In genomic region chr5:73857446-73857845, GRCh38 we compare ENCODE assay signal across 18 cellular contexts.
A peak's percentile ranks its signal among the peaks of the same experiment; 100 is the strongest.
DNase-seq lines count a peak whose midpoint lies in the region; TF ChIP-seq lines count a peak whose summit lies in the region.
"Had no signal": no experiment of that assay in that cellular context is flagged by ENCODE, and none has a peak within 500 bp of the region (broad histone marks: within the 10 kb centered on the region; RNA-seq: fewer than 3 reads in every experiment).

No MANE protein-coding gene starts in this region.

- intact Hi-C loops in breast epithelium (cut with DNase I; ENCODE audit: low total_unique reads): no loop called here
- intact Hi-C loops in mammary epithelial cell (cut with micrococcal nuclease): no loop called here
- intact Hi-C loops in activated T-helper 1 cell treated with anti-CD3 and anti-CD28 coated beads, Interleukin-12 subunit alpha, Interleukin-12 subunit beta, Interleukin-2, Interleukin-4 antibody, amounts not matched to agents 30 ng/mL and 10 ng/mL and 1 ng/mL, durations not matched to agents 14 hours and 24 hours and 36 hours (cut with micrococcal nuclease): no loop called here

- H3K27ac Mint-ChIP-seq in activated T-helper 1 cell treated with anti-CD3 and anti-CD28 coated beads, Interleukin-12 subunit alpha, Interleukin-12 subunit beta, Interleukin-2, Interleukin-4 antibody, amounts not matched to agents 30 ng/mL and 10 ng/mL and 1 ng/mL, durations not matched to agents 14 hours and 24 hours and 36 hours: no peak overlapping the region
- H3K27ac Mint-ChIP-seq: B cell; CD4-positive, alpha-beta T cell; H9 had no signal

- TF ChIP-seq CTCF in breast epithelium (IDR thresholded peaks at IDR 0.05) (no peak), mammary epithelial cell (conservative IDR thresholded peaks at IDR 0.05 in 1 of 2, IDR thresholded peaks at IDR 0.05 in 1 of 2; ENCODE audit: extremely low read depth in 1 of 2, insufficient read depth in 1 of 2, low read depth in 1 of 2, low read length in 2 of 2) (no peak), MM.1S (IDR thresholded peaks at IDR 0.05; ENCODE audit: low read length) (no peak), liver (IDR thresholded peaks at IDR 0.05; ENCODE audit: low read depth, low read length, missing input control) (no peak)

- H3K9ac ChIP-seq in mammary epithelial cell (ENCODE audit: insufficient read depth, low read length) (no peak overlapping the region), MM.1S (ENCODE audit: low read length) (no peak overlapping the region), liver (ENCODE audit: low read depth in 1 of 2, low read length in 2 of 2) (no peak overlapping the region), subcutaneous abdominal adipose tissue (ENCODE audit: low read length in 5 of 5) (no peak overlapping the region)

- H3K9me3 Mint-ChIP-seq in activated T-helper 1 cell treated with anti-CD3 and anti-CD28 coated beads, Interleukin-12 subunit alpha, Interleukin-12 subunit beta, Interleukin-2, Interleukin-4 antibody, amounts not matched to agents 30 ng/mL and 10 ng/mL and 1 ng/mL, durations not matched to agents 14 hours and 24 hours and 36 hours: no peaks in the 10 kb centered on the region
- H3K9me3 Mint-ChIP-seq: CD4-positive, alpha-beta T cell; H9 had no signal

- H3K4me1 ChIP-seq in breast epithelium (no peaks in the 10 kb centered on the region), mammary epithelial cell (ENCODE audit: insufficient read depth, low read length) (peaks cover 11% of the 10 kb centered on the region), MM.1S (ENCODE audit: low read length) (peaks cover 8% of the 10 kb centered on the region), liver (ENCODE audit: control insufficient read depth in 4 of 4, insufficient read depth in 4 of 4, low read length in 3 of 4) (peaks cover 0 to 13% (median 8%) of the 10 kb centered on the region in 4 donors), subcutaneous abdominal adipose tissue (ENCODE audit: control insufficient read depth in 5 of 5, insufficient read depth in 5 of 5, low read length in 5 of 5) (peaks cover 3 to 48% (median 36%) of the 10 kb centered on the region in 5 donors)
- H3K4me1 ChIP-seq: Caco-2 had no signal

- no peak for TF ChIP-seq POLR2A in breast epithelium (IDR thresholded peaks at IDR 0.05)

- no peaks in the 10 kb centered on the region for H3K9me2 ChIP-seq in MM.1S (replicated peaks; ENCODE audit: insufficient read depth, low read length)

- no peak overlapping the region for H3K4me3 Mint-ChIP-seq in activated T-helper 1 cell treated with anti-CD3 and anti-CD28 coated beads, Interleukin-12 subunit alpha, Interleukin-12 subunit beta, Interleukin-2, Interleukin-4 antibody, amounts not matched to agents 30 ng/mL and 10 ng/mL and 1 ng/mL, durations not matched to agents 14 hours and 24 hours and 36 hours
- H3K4me3 Mint-ChIP-seq: B cell; CD4-positive, alpha-beta T cell; H9 had no signal

- no peaks in the 10 kb centered on the region for H3F3A ChIP-seq in MM.1S (ENCODE audit: insufficient read depth, low read length)

- 97% methylated on average over 3 of the region's 3 CpGs for WGBS in mammary epithelial cell (ENCODE audit: low coverage, missing lambda C conversion rate)
- WGBS in liver: 79% methylated on average over 3 of the region's 3 CpGs

- H3K36me3 ChIP-seq in breast epithelium: no peaks in the 10 kb centered on the region
- peaks cover 33% of the 10 kb centered on the region for H3K36me3 ChIP-seq in mammary epithelial cell (ENCODE audit: insufficient read depth, low read length)
- H3K36me3 ChIP-seq in MM.1S (replicated peaks; ENCODE audit: insufficient read depth, low read length): no peaks in the 10 kb centered on the region
- H3K36me3 ChIP-seq in liver (ENCODE audit: control insufficient read depth in 4 of 4, insufficient read depth in 3 of 4, low read depth in 1 of 4, low read length in 3 of 4): peaks cover 0 to 6% (median 0%) of the 10 kb centered on the region in 4 donors
- H3K36me3 ChIP-seq in subcutaneous abdominal adipose tissue (ENCODE audit: control insufficient read depth in 5 of 5, insufficient read depth in 5 of 5, low read length in 5 of 5): peaks cover 0 to 4% (median 0%) of the 10 kb centered on the region in 5 donors

- H3K9me3 ChIP-seq in breast epithelium (no peaks in the 10 kb centered on the region), mammary epithelial cell (replicated peaks; ENCODE audit: insufficient read depth, low read length) (no peaks in the 10 kb centered on the region), MM.1S (replicated peaks; ENCODE audit: insufficient read depth, low read length) (no peaks in the 10 kb centered on the region), liver (ENCODE audit: control insufficient read depth in 4 of 4, low read length in 3 of 4) (no peaks in the 10 kb centered on the region), subcutaneous abdominal adipose tissue (ENCODE audit: control insufficient read depth in 5 of 5, low read length in 5 of 5) (no peaks in the 10 kb centered on the region)
- H3K9me3 ChIP-seq: A549, Caco-2 had no signal

- H4K20me1 ChIP-seq in mammary epithelial cell (ENCODE audit: insufficient read depth, low read length): no peaks in the 10 kb centered on the region
- no peaks in the 10 kb centered on the region for H4K20me1 ChIP-seq in MM.1S (ENCODE audit: insufficient read depth, low read length)

- in situ Hi-C loops in mammary epithelial cell (cut with MboI; ENCODE audit: low sequenced_read_pairs in 2 of 2): no loop called here

- H3K27me3 ChIP-seq in breast epithelium (no peaks in the 10 kb centered on the region), mammary epithelial cell (ENCODE audit: insufficient read depth, low read length) (no peaks in the 10 kb centered on the region), MM.1S (replicated peaks; ENCODE audit: insufficient read depth, low read length) (no peaks in the 10 kb centered on the region), liver (ENCODE audit: control insufficient read depth in 4 of 4, insufficient read depth in 4 of 4, low read length in 3 of 4) (no peaks in the 10 kb centered on the region), subcutaneous abdominal adipose tissue (ENCODE audit: control insufficient read depth in 5 of 5, insufficient read depth in 4 of 5, low read length in 5 of 5) (no peaks in the 10 kb centered on the region)

- H3K4me1 Mint-ChIP-seq in activated T-helper 1 cell treated with anti-CD3 and anti-CD28 coated beads, Interleukin-12 subunit alpha, Interleukin-12 subunit beta, Interleukin-2, Interleukin-4 antibody, amounts not matched to agents 30 ng/mL and 10 ng/mL and 1 ng/mL, durations not matched to agents 14 hours and 24 hours and 36 hours (ENCODE audit: low read depth): no peaks in the 10 kb centered on the region
- H3K4me1 Mint-ChIP-seq: B cell had no signal

- H3K4me2 ChIP-seq in mammary epithelial cell (ENCODE audit: insufficient read depth, low read depth, low read length): no peak overlapping the region
- H3K4me2 ChIP-seq in MM.1S (ENCODE audit: low read depth, low read length): peak overlapping the region; percentile 39; the same call in 1 of the 2 replicates
- H3K4me2 ChIP-seq: A549 had no signal

- CTCF ChIA-PET in mammary epithelial cell (lab: Charles Lee; ENCODE audit: low non-redundant PET): no interaction called here

- BruUV-seq in mammary epithelial cell (replicated peaks; lab: Mats Ljungman, UMichigan): no TSS peak

- peaks cover 11% of the 10 kb centered on the region for H3K27me3 Mint-ChIP-seq in activated T-helper 1 cell treated with anti-CD3 and anti-CD28 coated beads, Interleukin-12 subunit alpha, Interleukin-12 subunit beta, Interleukin-2, Interleukin-4 antibody, amounts not matched to agents 30 ng/mL and 10 ng/mL and 1 ng/mL, durations not matched to agents 14 hours and 24 hours and 36 hours (ENCODE audit: insufficient read depth)

- no peak overlapping the region for H2AFZ ChIP-seq in mammary epithelial cell (ENCODE audit: low read depth, low read length)
- no peak overlapping the region for H2AFZ ChIP-seq in MM.1S (ENCODE audit: low read length)

- dilution Hi-C loops in mammary epithelial cell (cut with HindIII; ENCODE audit: low sequenced_read_pairs): no loop called here

- H3K4me3 ChIP-seq in breast epithelium (no peak overlapping the region), mammary epithelial cell (replicated peaks in 1 of 3; ENCODE audit: insufficient read depth in 1 of 3, low read depth in 2 of 3, low read length in 3 of 3) (no peak overlapping the region), MM.1S (ENCODE audit: low read length) (no peak overlapping the region), liver (ENCODE audit: low read depth in 1 of 3, low read length in 3 of 3) (no peak overlapping the region), subcutaneous abdominal adipose tissue (ENCODE audit: low read depth in 1 of 5, low read length in 5 of 5) (no peak overlapping the region)
- H3K4me3 ChIP-seq: A549 had no signal

- no peak for TF ChIP-seq RAD21 in liver (IDR thresholded peaks at IDR 0.05)

- H3K27ac ChIP-seq in breast epithelium (peak overlapping the region; percentile 20 to 55), mammary epithelial cell (ENCODE audit: insufficient read depth, low read depth, low read length) (no peak overlapping the region), MM.1S (ENCODE audit: low read length) (no peak overlapping the region), liver (ENCODE audit: low read depth in 1 of 2, low read length in 2 of 2) (peak overlapping the region; percentile 25 to 56), subcutaneous abdominal adipose tissue (ENCODE audit: low read depth, low read length) (peak overlapping the region; percentile 25)
- H3K27ac ChIP-seq: 22Rv1, A549, C4-2B had no signal

- no peaks in the 10 kb centered on the region for H3K36me3 Mint-ChIP-seq in activated T-helper 1 cell treated with anti-CD3 and anti-CD28 coated beads, Interleukin-12 subunit alpha, Interleukin-12 subunit beta, Interleukin-2, Interleukin-4 antibody, amounts not matched to agents 30 ng/mL and 10 ng/mL and 1 ng/mL, durations not matched to agents 14 hours and 24 hours and 36 hours (ENCODE audit: low read depth)

- DNase-seq in breast epithelium (ENCODE audit: low spot score in 2 of 2) (no peak), mammary epithelial cell (no peak), MM.1S (no peak), NCI-H1105 (lab: John Stamatoyannopoulos, UW) (no peak), T-helper 1 cell (no peak)
- DNase-seq in activated T-helper 1 cell treated with anti-CD3 and anti-CD28 coated beads, Interleukin-12 subunit alpha, Interleukin-12 subunit beta, Interleukin-2, Interleukin-4 antibody, amounts not matched to agents 30 ng/mL and 10 ng/mL and 1 ng/mL, durations not matched to agents 14 hours and 24 hours and 36 hours (ENCODE audit: low spot score): no peak
- DNase-seq: Caco-2; CD4-positive, alpha-beta T cell; DMS53; DND-41; H9; KG1 had no signal

- H3K79me2 ChIP-seq in mammary epithelial cell (ENCODE audit: insufficient read depth, low read length) (no peaks in the 10 kb centered on the region), MM.1S (ENCODE audit: low read length) (no peaks in the 10 kb centered on the region)

TF ChIP-seq in liver, 16 proteins besides CTCF, POLR2A, EP300 and RAD21 (continues in another document):
- no peak for TF ChIP-seq YY1 (IDR thresholded peaks at IDR 0.05)

Comparison
In these comparisons a context has a peak if more than half of its experiments do, and no peak if none do; other contexts are left out.
1. H3K27ac ChIP-seq: peak in breast epithelium (2 of 2), liver (2 of 2) and subcutaneous abdominal adipose tissue (single experiment); none in mammary epithelial cell (single experiment) and MM.1S (single experiment).